Comparison of ENCODE assay signal across 23 cellular contexts in genomic region chr2:205461678-205462665, GRCh38.
DNase-seq lines count a peak whose midpoint lies in the region; ATAC-seq lines count a peak whose summit lies in the region.
"Had no signal": no experiment of that assay in that cellular context is flagged by ENCODE, and none has a peak within 500 bp of the region (broad histone marks: within the 10 kb centered on the region; RNA-seq: fewer than 3 reads in every experiment).

No MANE protein-coding gene starts in this region.

- peak; percentile 32 for DNase-seq in NCI-H82 (lab: John Stamatoyannopoulos, UW)
- DNase-seq in NCI-H82 treated with DMSO at 0.1 percent for 48 hours (lab: John Stamatoyannopoulos, UW; ENCODE audit: unreplicated experiment), result no peak
- DNase-seq in M059J (ENCODE audit: low read depth), result peak; percentile 27
- peak; percentile 27 for DNase-seq in fibroblast of peridontal ligament (ENCODE audit: extremely low read depth)
- DNase-seq in activated T-helper 2 cell treated with anti-CD3 and anti-CD28 coated beads, Interferon-gamma antibody, Interleukin-2, Interleukin-4, amounts not matched to agents 10 μg/mL and 5 μg/mL and 100 μg/mL, durations not matched to agents 14 hours and 24 hours and 36 hours (ENCODE audit: low spot score), result no peak
- no peak for DNase-seq in activated CD8-positive, alpha-beta memory T cell treated with anti-CD3 and anti-CD28 coated beads, Interleukin-2, amount 50 U/mL, for 4 hours
- no peak for DNase-seq in effector memory CD4-positive, alpha-beta T cell
- DNase-seq: activated CD4-positive, alpha-beta T cell treated with anti-CD3 and anti-CD28 coated beads for 1 hour; anterior cingulate cortex; CD4-positive, alpha-beta T cell; HCEC 1CT; Kasumi-1; kidney glomerular epithelial cell; NCI-H1417 treated with DMSO at 0.1 percent for 48 hours; right lobe of liver; SIG-M5 had no signal

- no peak overlapping the region for H3K27ac Mint-ChIP-seq in activated T-helper 2 cell treated with anti-CD3 and anti-CD28 coated beads, Interferon-gamma antibody, Interleukin-2, Interleukin-4, amounts not matched to agents 10 μg/mL and 5 μg/mL and 100 μg/mL, durations not matched to agents 14 hours and 24 hours and 36 hours
- H3K27ac Mint-ChIP-seq: CD4-positive, alpha-beta T cell had no signal

- ATAC-seq in GM19395 (IDR thresholded peaks at IDR 0.05; ENCODE audit: unreplicated experiment), result peak; percentile 68
- ATAC-seq: right lobe of liver had no signal

- intact Hi-C loops in activated T-helper 2 cell treated with anti-CD3 and anti-CD28 coated beads, Interferon-gamma antibody, Interleukin-2, Interleukin-4, amounts not matched to agents 10 μg/mL and 5 μg/mL and 100 μg/mL, durations not matched to agents 14 hours and 24 hours and 36 hours (cut with micrococcal nuclease), result no loop called here

- no peak overlapping the region for H3K4me3 Mint-ChIP-seq in activated T-helper 2 cell treated with anti-CD3 and anti-CD28 coated beads, Interferon-gamma antibody, Interleukin-2, Interleukin-4, amounts not matched to agents 10 μg/mL and 5 μg/mL and 100 μg/mL, durations not matched to agents 14 hours and 24 hours and 36 hours (ENCODE audit: low read depth)
- H3K4me3 Mint-ChIP-seq: CD4-positive, alpha-beta T cell had no signal

- no peaks in the 10 kb centered on the region for H3K36me3 ChIP-seq in effector memory CD4-positive, alpha-beta T cell (ENCODE audit: control insufficient read depth, insufficient read depth, low read length)
- H3K36me3 ChIP-seq: esophagus muscularis mucosa, neutrophil, right lobe of liver, tibial nerve had no signal

- no peak overlapping the region for H3K4me3 ChIP-seq in effector memory CD4-positive, alpha-beta T cell (ENCODE audit: insufficient read depth, low read depth, low read length, poor library complexity, severe bottlenecking)
- H3K4me3 ChIP-seq: coronary artery, esophagus muscularis mucosa, hepatocyte, right lobe of liver, tibial nerve had no signal

- H3K27ac ChIP-seq in effector memory CD4-positive, alpha-beta T cell (ENCODE audit: insufficient read depth, low read length, poor library complexity, severe bottlenecking), result no peak overlapping the region
- H3K27ac ChIP-seq: 22Rv1, coronary artery, esophagus muscularis mucosa, hepatocyte, neutrophil, right lobe of liver, tibial nerve had no signal

- H3K27me3 ChIP-seq in effector memory CD4-positive, alpha-beta T cell (replicated peaks; ENCODE audit: control insufficient read depth, insufficient read depth, low read length, poor library complexity, severe bottlenecking), result no peaks in the 10 kb centered on the region
- H3K27me3 ChIP-seq: esophagus muscularis mucosa, hepatocyte, neutrophil, right lobe of liver, tibial nerve had no signal

- no peaks in the 10 kb centered on the region for H3K9me3 ChIP-seq in effector memory CD4-positive, alpha-beta T cell (ENCODE audit: control insufficient read depth, low read length)
- H3K9me3 ChIP-seq: esophagus muscularis mucosa, neutrophil, right lobe of liver, tibial nerve had no signal

- H3K9me3 Mint-ChIP-seq in activated T-helper 2 cell treated with anti-CD3 and anti-CD28 coated beads, Interferon-gamma antibody, Interleukin-2, Interleukin-4, amounts not matched to agents 10 μg/mL and 5 μg/mL and 100 μg/mL, durations not matched to agents 14 hours and 24 hours and 36 hours, result no peaks in the 10 kb centered on the region
- H3K9me3 Mint-ChIP-seq: CD4-positive, alpha-beta T cell had no signal

- peaks cover 17% of the 10 kb centered on the region for H3K27me3 Mint-ChIP-seq in activated T-helper 2 cell treated with anti-CD3 and anti-CD28 coated beads, Interferon-gamma antibody, Interleukin-2, Interleukin-4, amounts not matched to agents 10 μg/mL and 5 μg/mL and 100 μg/mL, durations not matched to agents 14 hours and 24 hours and 36 hours (ENCODE audit: low read depth)

- no peaks in the 10 kb centered on the region for H3K4me1 ChIP-seq in effector memory CD4-positive, alpha-beta T cell (ENCODE audit: control insufficient read depth, insufficient read depth, low read length, poor library complexity, severe bottlenecking)
- H3K4me1 ChIP-seq: esophagus muscularis mucosa, right lobe of liver, tibial nerve had no signal

- no peaks in the 10 kb centered on the region for H3K36me3 Mint-ChIP-seq in activated T-helper 2 cell treated with anti-CD3 and anti-CD28 coated beads, Interferon-gamma antibody, Interleukin-2, Interleukin-4, amounts not matched to agents 10 μg/mL and 5 μg/mL and 100 μg/mL, durations not matched to agents 14 hours and 24 hours and 36 hours (ENCODE audit: low read depth)

- H3K4me1 Mint-ChIP-seq in activated T-helper 2 cell treated with anti-CD3 and anti-CD28 coated beads, Interferon-gamma antibody, Interleukin-2, Interleukin-4, amounts not matched to agents 10 μg/mL and 5 μg/mL and 100 μg/mL, durations not matched to agents 14 hours and 24 hours and 36 hours (ENCODE audit: low read depth), result peaks cover 15% of the 10 kb centered on the region

Comparison
In these comparisons a context has a peak if more than half of its experiments do, and no peak if none do; other contexts are left out.
1. DNase-seq: peak in NCI-H82 (single experiment), M059J (single experiment) and fibroblast of peridontal ligament (single experiment); none in NCI-H82 treated with DMSO at 0.1 percent for 48 hours (single experiment), activated T-helper 2 cell treated with anti-CD3 and anti-CD28 coated beads, Interferon-gamma antibody, Interleukin-2, Interleukin-4, amounts not matched to agents 10 μg/mL and 5 μg/mL and 100 μg/mL, durations not matched to agents 14 hours and 24 hours and 36 hours (single experiment), activated CD8-positive, alpha-beta memory T cell treated with anti-CD3 and anti-CD28 coated beads, Interleukin-2, amount 50 U/mL, for 4 hours (single experiment) and effector memory CD4-positive, alpha-beta T cell (0 of 3).